In genomic region chr14:74962493-74962892, GRCh38 we compare ENCODE assay signal across 1 cellular context.
TF ChIP-seq lines count a peak whose summit lies in the region.

No MANE protein-coding gene starts in this region.

TF ChIP-seq in K562, 482 proteins besides CTCF, POLR2A, EP300 and RAD21:
- no peak for TF ChIP-seq IFI16 (CRISPR knock-in tag; IDR thresholded peaks at IDR 0.05)
- TF ChIP-seq ESRRB (CRISPR knock-in tag; IDR thresholded peaks at IDR 0.05; ENCODE audit: borderline replicate concordance) = no peak
- TF ChIP-seq TCF15 (CRISPR knock-in tag; IDR thresholded peaks at IDR 0.05) = no peak
- no peak for TF ChIP-seq ZNF217 (CRISPR knock-in tag; IDR thresholded peaks at IDR 0.05)
- no peak for TF ChIP-seq TSC22D4 (tag; IDR thresholded peaks at IDR 0.05)
- TF ChIP-seq SPI1 (IDR thresholded peaks at IDR 0.05; ENCODE audit: borderline replicate concordance, low read depth, low read length) = peak; percentile 70; the same call in 1 of the 2 replicates
